In genomic region chr1:177243773-177244172, GRCh38 we compare ENCODE assay signal across 39 cellular contexts.
"Had no signal": no experiment of that assay in that cellular context is flagged by ENCODE, and none has a peak within 500 bp of the region (broad histone marks: within the 10 kb centered on the region; RNA-seq: fewer than 3 reads in every experiment).

No MANE protein-coding gene starts in this region.

- H3K27me3 Mint-ChIP-seq: activated naive CD4-positive, alpha-beta T cell treated with anti-CD3 and anti-CD28 coated beads, Interleukin-2, amount 10 ng/mL, durations not matched to agents 7 days and 5 days; activated naive CD4-positive, alpha-beta T cell treated with anti-CD3 and anti-CD28 coated beads, Interleukin-2, amount 50 U/mL, for 24 hours; activated naive CD8-positive, alpha-beta T cell treated with anti-CD3 and anti-CD28 coated beads for 36 hours; activated naive CD8-positive, alpha-beta T cell treated with anti-CD3 and anti-CD28 coated beads, Interleukin-2, amount 10 ng/mL, durations not matched to agents 7 days and 5 days; activated naive CD8-positive, alpha-beta T cell treated with anti-CD3 and anti-CD28 coated beads, Interleukin-2, amount 50 U/mL, for 24 hours; activated T-cell treated with anti-CD3 and anti-CD28 coated beads, Interleukin-2, amount 50 U/mL, for 24 hours; activated T-helper 17 cell treated with anti-CD3 and anti-CD28 coated beads, Interleukin-2, amount 50 U/mL, for 72 hours; brain; central memory CD8-positive, alpha-beta T cell had no signal

- H3K4me1 Mint-ChIP-seq: activated naive CD4-positive, alpha-beta T cell treated with anti-CD3 and anti-CD28 coated beads, Interleukin-2, amount 10 ng/mL, durations not matched to agents 7 days and 5 days; activated naive CD4-positive, alpha-beta T cell treated with anti-CD3 and anti-CD28 coated beads, Interleukin-2, amount 50 U/mL, for 24 hours; activated naive CD8-positive, alpha-beta T cell treated with anti-CD3 and anti-CD28 coated beads for 36 hours; activated naive CD8-positive, alpha-beta T cell treated with anti-CD3 and anti-CD28 coated beads, Interleukin-2, amount 10 ng/mL, durations not matched to agents 7 days and 5 days; activated naive CD8-positive, alpha-beta T cell treated with anti-CD3 and anti-CD28 coated beads, Interleukin-2, amount 50 U/mL, for 24 hours; activated T-helper 17 cell treated with anti-CD3 and anti-CD28 coated beads, Interleukin-2, amount 50 U/mL, for 72 hours; central memory CD8-positive, alpha-beta T cell had no signal

- H3K9me3 ChIP-seq: adrenal gland, ascending aorta, body of pancreas, breast epithelium had no signal

- H3K27ac ChIP-seq: adrenal gland, ascending aorta, body of pancreas, brain microvascular endothelial cell, breast epithelium, cardiac muscle cell had no signal

- H3K4me1 ChIP-seq: breast epithelium had no signal

- H3K9me3 Mint-ChIP-seq: activated naive CD4-positive, alpha-beta T cell treated with anti-CD3 and anti-CD28 coated beads for 36 hours; activated naive CD4-positive, alpha-beta T cell treated with anti-CD3 and anti-CD28 coated beads, Interleukin-2, amount 50 U/mL, for 24 hours; activated naive CD8-positive, alpha-beta T cell treated with anti-CD3 and anti-CD28 coated beads for 36 hours; activated T-helper 1 cell treated with anti-CD3 and anti-CD28 coated beads, Interleukin-12 subunit alpha, Interleukin-12 subunit beta, Interleukin-2, Interleukin-4 antibody, amounts not matched to agents 30 ng/mL and 10 ng/mL and 1 ng/mL, durations not matched to agents 14 hours and 24 hours and 36 hours; activated T-helper 2 cell treated with anti-CD3 and anti-CD28 coated beads, Interferon-gamma antibody, Interleukin-2, Interleukin-4, amounts not matched to agents 10 μg/mL and 5 μg/mL and 100 μg/mL, durations not matched to agents 14 hours and 24 hours and 36 hours had no signal

- FAIRE-seq: astrocyte, bronchial epithelial cell had no signal

- H3K27me3 ChIP-seq: adrenal gland, ascending aorta, body of pancreas, brain microvascular endothelial cell, breast epithelium, cardiac muscle cell had no signal

- H3K27ac Mint-ChIP-seq: activated naive CD4-positive, alpha-beta T cell treated with anti-CD3 and anti-CD28 coated beads for 36 hours; activated naive CD4-positive, alpha-beta T cell treated with anti-CD3 and anti-CD28 coated beads, Interleukin-2, amount 10 ng/mL, durations not matched to agents 7 days and 5 days; activated naive CD4-positive, alpha-beta T cell treated with anti-CD3 and anti-CD28 coated beads, Interleukin-2, amount 50 U/mL, for 24 hours; activated naive CD4-positive, alpha-beta T cell treated with anti-CD3 and anti-CD28 coated beads, Interleukin-2, amount 50 U/mL, for 72 hours; activated naive CD8-positive, alpha-beta T cell; activated naive CD8-positive, alpha-beta T cell treated with anti-CD3 and anti-CD28 coated beads for 36 hours; activated naive CD8-positive, alpha-beta T cell treated with anti-CD3 and anti-CD28 coated beads, Interleukin-2, amount 10 ng/mL, durations not matched to agents 7 days and 5 days; activated naive CD8-positive, alpha-beta T cell treated with anti-CD3 and anti-CD28 coated beads, Interleukin-2, amount 50 U/mL, for 24 hours; activated T-cell treated with anti-CD3 and anti-CD28 coated beads, Interleukin-2, amount 50 U/mL, for 24 hours; activated T-cell treated with anti-CD3 and anti-CD28 coated beads, Interleukin-2, amount 50 U/mL, for 72 hours; activated T-helper 1 cell treated with anti-CD3 and anti-CD28 coated beads, Interleukin-12 subunit alpha, Interleukin-12 subunit beta, Interleukin-2, Interleukin-4 antibody, amounts not matched to agents 30 ng/mL and 10 ng/mL and 1 ng/mL, durations not matched to agents 14 hours and 24 hours and 36 hours; activated T-helper 17 cell treated with anti-CD3 and anti-CD28 coated beads, Interleukin-2, amount 50 U/mL, for 72 hours; activated T-helper 2 cell treated with anti-CD3 and anti-CD28 coated beads, Interferon-gamma antibody, Interleukin-2, Interleukin-4, amounts not matched to agents 10 μg/mL and 5 μg/mL and 100 μg/mL, durations not matched to agents 14 hours and 24 hours and 36 hours; brain had no signal

- H3K36me3 Mint-ChIP-seq: activated naive CD4-positive, alpha-beta T cell treated with anti-CD3 and anti-CD28 coated beads, Interleukin-2, amount 10 ng/mL, durations not matched to agents 7 days and 5 days; activated naive CD4-positive, alpha-beta T cell treated with anti-CD3 and anti-CD28 coated beads, Interleukin-2, amount 50 U/mL, for 24 hours; activated naive CD4-positive, alpha-beta T cell treated with anti-CD3 and anti-CD28 coated beads, Interleukin-2, amount 50 U/mL, for 72 hours; activated naive CD8-positive, alpha-beta T cell; activated naive CD8-positive, alpha-beta T cell treated with anti-CD3 and anti-CD28 coated beads for 36 hours; activated naive CD8-positive, alpha-beta T cell treated with anti-CD3 and anti-CD28 coated beads, Interleukin-2, amount 10 ng/mL, durations not matched to agents 7 days and 5 days had no signal

- DNase-seq: activated effector memory CD4-positive, alpha-beta T cell treated with anti-CD3 and anti-CD28 coated beads, Interleukin-2, amount 50 U/mL, for 16 hours; activated effector memory CD4-positive, alpha-beta T cell treated with Interleukin-2 at 50 U/mL for 16 hours; activated gamma-delta T cell; activated gamma-delta T cell treated with Interleukin-2 at 50 U/mL for 16 hours; activated naive CD4-positive, alpha-beta T cell; activated naive CD4-positive, alpha-beta T cell treated with anti-CD3 and anti-CD28 coated beads for 36 hours; activated naive CD4-positive, alpha-beta T cell treated with anti-CD3 and anti-CD28 coated beads, Interleukin-2, amount 10 ng/mL, durations not matched to agents 7 days and 5 days; activated naive CD4-positive, alpha-beta T cell treated with anti-CD3 and anti-CD28 coated beads, Interleukin-2, amount 50 U/mL, for 16 hours; activated naive CD4-positive, alpha-beta T cell treated with Interleukin-2 at 50 U/mL for 16 hours; activated naive CD8-positive, alpha-beta T cell treated with anti-CD3 and anti-CD28 coated beads for 36 hours; activated naive CD8-positive, alpha-beta T cell treated with anti-CD3 and anti-CD28 coated beads, Interleukin-2, amount 10 ng/mL, durations not matched to agents 7 days and 5 days; activated naive CD8-positive, alpha-beta T cell treated with anti-CD3 and anti-CD28 coated beads, Interleukin-2, amount 50 U/mL, for 24 hours; activated T-cell treated with anti-CD3 and anti-CD28 coated beads, Interleukin-2, amount 50 U/mL, for 1 hour; activated T-cell treated with anti-CD3 and anti-CD28 coated beads, Interleukin-2, amount 50 U/mL, for 24 hours; activated T-cell treated with anti-CD3 and anti-CD28 coated beads, Interleukin-2, amount 50 U/mL, for 4 hours; activated T-cell treated with anti-CD3 and anti-CD28 coated beads, Interleukin-2, amount 50 U/mL, for 48 hours; activated T-cell treated with anti-CD3 and anti-CD28 coated beads, Interleukin-2, amount 50 U/mL, for 72 hours; adrenal gland; amniotic stem cell; amygdala; aorta; brain microvascular endothelial cell; caudate nucleus; central memory CD4-positive, alpha-beta T cell; cerebellar nuclear complex had no signal

- H3K4me3 Mint-ChIP-seq: activated naive CD4-positive, alpha-beta T cell treated with anti-CD3 and anti-CD28 coated beads for 36 hours; activated naive CD4-positive, alpha-beta T cell treated with anti-CD3 and anti-CD28 coated beads, Interleukin-2, amount 10 ng/mL, durations not matched to agents 7 days and 5 days; activated naive CD4-positive, alpha-beta T cell treated with anti-CD3 and anti-CD28 coated beads, Interleukin-2, amount 50 U/mL, for 24 hours; activated naive CD8-positive, alpha-beta T cell; activated naive CD8-positive, alpha-beta T cell treated with anti-CD3 and anti-CD28 coated beads for 36 hours; activated naive CD8-positive, alpha-beta T cell treated with anti-CD3 and anti-CD28 coated beads, Interleukin-2, amount 10 ng/mL, durations not matched to agents 7 days and 5 days; activated naive CD8-positive, alpha-beta T cell treated with anti-CD3 and anti-CD28 coated beads, Interleukin-2, amount 50 U/mL, for 24 hours; activated T-cell treated with anti-CD3 and anti-CD28 coated beads, Interleukin-2, amount 50 U/mL, for 24 hours; activated T-cell treated with anti-CD3 and anti-CD28 coated beads, Interleukin-2, amount 50 U/mL, for 4 hours; activated T-cell treated with anti-CD3 and anti-CD28 coated beads, Interleukin-2, amount 50 U/mL, for 72 hours; activated T-helper 1 cell treated with anti-CD3 and anti-CD28 coated beads, Interleukin-12 subunit alpha, Interleukin-12 subunit beta, Interleukin-2, Interleukin-4 antibody, amounts not matched to agents 30 ng/mL and 10 ng/mL and 1 ng/mL, durations not matched to agents 14 hours and 24 hours and 36 hours; activated T-helper 17 cell treated with anti-CD3 and anti-CD28 coated beads, Interleukin-2, amount 50 U/mL, for 72 hours; brain; central memory CD8-positive, alpha-beta T cell had no signal

- H3K36me3 ChIP-seq: adrenal gland, ascending aorta, brain microvascular endothelial cell, breast epithelium, cardiac muscle cell had no signal

- ATAC-seq: activated naive CD4-positive, alpha-beta T cell treated with anti-CD3 and anti-CD28 coated beads, Interleukin-2, amount 50 U/mL, for 72 hours; activated naive CD8-positive, alpha-beta T cell treated with anti-CD3 and anti-CD28 coated beads, Interleukin-2, amount 50 U/mL, for 24 hours; activated T-cell treated with anti-CD3 and anti-CD28 coated beads, Interleukin-2, amount 50 U/mL, for 4 hours; activated T-cell treated with anti-CD3 and anti-CD28 coated beads, Interleukin-2, amount 50 U/mL, for 72 hours; activated T-helper 17 cell treated with anti-CD3 and anti-CD28 coated beads, Interleukin-2, amount 50 U/mL, for 72 hours; body of pancreas had no signal

- H3K4me3 ChIP-seq: adrenal gland, ascending aorta, body of pancreas, breast epithelium, cardiac muscle cell had no signal
